In the genomic region with DNA sequence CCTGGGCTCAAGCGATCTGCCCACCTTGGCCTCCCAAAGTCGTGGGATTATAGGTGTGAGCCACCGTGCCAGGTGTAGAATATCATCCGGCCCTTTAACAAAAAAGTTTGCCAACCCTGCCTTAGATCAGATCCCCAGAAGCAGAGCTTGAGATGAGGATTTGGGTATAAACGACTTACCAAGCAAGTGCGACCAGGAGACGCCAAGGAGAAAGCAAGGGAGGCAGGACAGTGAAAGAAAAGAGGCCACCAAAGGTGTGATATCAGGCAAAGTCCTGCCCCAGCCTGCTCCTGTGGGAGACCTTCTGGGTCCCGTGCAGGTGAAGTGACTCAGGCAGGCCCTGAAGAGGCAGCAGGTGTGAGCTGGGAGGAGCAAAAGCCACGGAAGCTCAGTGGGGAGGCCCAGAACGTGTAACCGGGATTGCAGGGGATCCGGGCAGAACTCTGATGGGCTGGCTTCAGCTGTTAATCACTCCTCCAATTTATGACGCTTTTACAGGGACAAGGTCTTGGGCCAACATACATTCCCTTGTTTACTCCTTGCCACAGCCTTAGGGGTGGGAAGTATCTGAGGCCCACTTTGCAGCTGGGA, we compare ENCODE assay signal across 32 cellular contexts. TPM values are rescaled to one million over a fixed set of nuclear protein-coding genes. Genes with fewer than 3 reads are reported as not detected.
DNase-seq lines count a peak whose midpoint lies in the region; ATAC-seq and TF ChIP-seq lines count a peak whose summit lies in the region.
"Had no signal": no experiment of that assay in that cellular context is flagged by ENCODE, and none has a peak within 500 bp of the region (broad histone marks: within the 10 kb centered on the region; RNA-seq: fewer than 3 reads in every experiment).

No MANE protein-coding gene starts in this region.

- DNase-seq in mammary epithelial cell (peak; percentile 51), MCF 10A (ENCODE audit: unreplicated experiment) (no peak), NCI-H2171 treated with DMSO at 0.1 percent for 48 hours (lab: John Stamatoyannopoulos, UW) (peak; percentile 50), coronary artery (ENCODE audit: low spot score) (peak; percentile 11), NK-92 (lab: John Stamatoyannopoulos, UW; ENCODE audit: unreplicated experiment) (no peak), omental fat pad (ENCODE audit: low spot score) (no peak), NCI-H526 treated with DMSO at 0.1 percent for 48 hours (lab: John Stamatoyannopoulos, UW) (no peak)
- DNase-seq in central memory CD4-positive, alpha-beta T cell: no peak
- DNase-seq: activated CD4-positive, alpha-beta T cell treated with anti-CD3 and anti-CD28 coated beads for 36 hours; activated gamma-delta T cell treated with Interleukin-2 at 50 U/mL for 16 hours; activated T-cell treated with anti-CD3 and anti-CD28 coated beads, Interleukin-2, amount 50 U/mL, for 1 hour; CD8-positive, alpha-beta memory T cell; effector CD8-positive, alpha-beta T cell; esophagus squamous epithelium; gastrocnemius medialis; GM23248; hippocampal formation; left lung; naive thymus-derived CD4-positive, alpha-beta T cell; NCI-H1048; NCI-H226; pancreas; right cardiac atrium; stimulated activated CD4-positive, alpha-beta T cell treated with anti-CD3 and anti-CD28 coated beads, Interleukin-4, amount 100 ng/mL, for 1 hour; upper lobe of right lung had no signal

- no peak overlapping the region for H3K4me2 ChIP-seq in mammary epithelial cell (ENCODE audit: insufficient read depth, low read depth, low read length)
- H3K4me2 ChIP-seq: A549 had no signal

- H3K4me1 Mint-ChIP-seq in MCF 10A (ENCODE audit: insufficient read depth, unreplicated experiment): peaks cover 6% of the 10 kb centered on the region
- H3K4me1 Mint-ChIP-seq: activated CD4-positive, alpha-beta T cell treated with anti-CD3 and anti-CD28 coated beads for 36 hours; CD8-positive, alpha-beta memory T cell; mesothelial cell of epicardium; naive thymus-derived CD4-positive, alpha-beta T cell; stimulated activated memory B cell treated with anti-CD40 and anti-IgM and Interleukin-4, amounts not matched to agents 10 μg/mL and 1 μg/mL and 100 μg/mL, for 72 hours had no signal

- in situ Hi-C loops in mammary epithelial cell (cut with MboI; ENCODE audit: low sequenced_read_pairs in 2 of 2): no loop called here

- H3K9ac ChIP-seq in mammary epithelial cell (ENCODE audit: insufficient read depth, low read length): no peak overlapping the region
- H3K9ac ChIP-seq: GM23248 had no signal

- no peak overlapping the region for H3K4me3 Mint-ChIP-seq in MCF 10A (ENCODE audit: unreplicated experiment)
- H3K4me3 Mint-ChIP-seq: activated CD4-positive, alpha-beta T cell treated with anti-CD3 and anti-CD28 coated beads for 36 hours; brain; CD8-positive, alpha-beta memory T cell; mesothelial cell of epicardium; naive thymus-derived CD4-positive, alpha-beta T cell; stimulated activated memory B cell treated with anti-CD40 and anti-IgM and Interleukin-4, amounts not matched to agents 10 μg/mL and 1 μg/mL and 100 μg/mL, for 72 hours had no signal

- H3K36me3 Mint-ChIP-seq in MCF 10A (ENCODE audit: insufficient read depth, unreplicated experiment): no peaks in the 10 kb centered on the region
- H3K36me3 Mint-ChIP-seq: brain; CD8-positive, alpha-beta memory T cell; mesothelial cell of epicardium; naive thymus-derived CD4-positive, alpha-beta T cell; stimulated activated memory B cell treated with anti-CD40 and anti-IgM and Interleukin-4, amounts not matched to agents 10 μg/mL and 1 μg/mL and 100 μg/mL, for 72 hours had no signal

- no peak overlapping the region for H3K4me3 ChIP-seq in mammary epithelial cell (replicated peaks in 1 of 3; ENCODE audit: insufficient read depth in 1 of 3, low read depth in 2 of 3, low read length in 3 of 3)
- H3K4me3 ChIP-seq in coronary artery: no peak overlapping the region
- H3K4me3 ChIP-seq: A549, esophagus squamous epithelium, gastrocnemius medialis, GM23248, left lung, pancreas, SJSA1, upper lobe of right lung had no signal

- no peak for ATAC-seq in omental fat pad (ENCODE audit: low FRiP score)
- ATAC-seq: A549; activated CD4-positive, alpha-beta T cell treated with anti-CD3 and anti-CD28 coated beads for 36 hours; gastrocnemius medialis; HepG2; left lung; naive thymus-derived CD4-positive, alpha-beta T cell; pancreas; right cardiac atrium; stimulated activated memory B cell treated with anti-CD40 and anti-IgM and Interleukin-4, amounts not matched to agents 10 μg/mL and 1 μg/mL and 100 μg/mL, for 72 hours; upper lobe of right lung had no signal

- no peaks in the 10 kb centered on the region for H3K79me2 ChIP-seq in mammary epithelial cell (ENCODE audit: insufficient read depth, low read length)

- no peak overlapping the region for H2AFZ ChIP-seq in mammary epithelial cell (ENCODE audit: low read depth, low read length)
- H2AFZ ChIP-seq: GM23248 had no signal

- intact Hi-C loops in mammary epithelial cell (cut with micrococcal nuclease): no loop called here
- intact Hi-C loops in MCF 10A (cut with micrococcal nuclease): no loop called here

- POLR2A ChIA-PET in MCF 10A (lab: Yijun Ruan, JAX): no interaction called here

- no peaks in the 10 kb centered on the region for H4K20me1 ChIP-seq in mammary epithelial cell (ENCODE audit: insufficient read depth, low read length)

- peaks cover 11% of the 10 kb centered on the region for H3K27me3 Mint-ChIP-seq in MCF 10A (ENCODE audit: insufficient read depth, unreplicated experiment)

- dilution Hi-C loops in mammary epithelial cell (cut with HindIII; ENCODE audit: low sequenced_read_pairs): no loop called here

- H3K27ac ChIP-seq in mammary epithelial cell (ENCODE audit: insufficient read depth, low read depth, low read length): no peak overlapping the region
- H3K27ac ChIP-seq in coronary artery: no peak overlapping the region
- H3K27ac ChIP-seq: A549, esophagus squamous epithelium, gastrocnemius medialis, GM23248, left lung, pancreas, SJSA1, upper lobe of right lung had no signal

- no peak overlapping the region for H3K27ac Mint-ChIP-seq in MCF 10A (ENCODE audit: low read depth, unreplicated experiment)
- H3K27ac Mint-ChIP-seq: activated CD4-positive, alpha-beta T cell treated with anti-CD3 and anti-CD28 coated beads for 36 hours; brain; mesothelial cell of epicardium; naive thymus-derived CD4-positive, alpha-beta T cell; stimulated activated memory B cell treated with anti-CD40 and anti-IgM and Interleukin-4, amounts not matched to agents 10 μg/mL and 1 μg/mL and 100 μg/mL, for 72 hours had no signal

- BruUV-seq in mammary epithelial cell (replicated peaks; lab: Mats Ljungman, UMichigan) (no TSS peak), MCF 10A (replicated peaks; lab: Mats Ljungman, UMichigan) (no TSS peak)

- no peaks in the 10 kb centered on the region for H3K9me3 Mint-ChIP-seq in MCF 10A (ENCODE audit: unreplicated experiment)
- H3K9me3 Mint-ChIP-seq: CD8-positive, alpha-beta memory T cell; mesothelial cell of epicardium; naive thymus-derived CD4-positive, alpha-beta T cell had no signal

- no peaks in the 10 kb centered on the region for H3K27me3 ChIP-seq in mammary epithelial cell (ENCODE audit: insufficient read depth, low read length)
- H3K27me3 ChIP-seq: pancreas, SJSA1 had no signal

- CTCF ChIA-PET in mammary epithelial cell (lab: Charles Lee; ENCODE audit: low non-redundant PET) (interaction anchor here (0.7 to 1.1 kb wide), 2 partner anchors 33 to 47 kb away, joined by 3 to 6 read pairs; no protein-coding TSS in a partner anchor), MCF 10A (lab: Yijun Ruan, JAX) (interaction anchor here (0.6 to 5.9 kb wide), 3 partner anchors 12 to 19 kb away, joined by 3 to 36 read pairs (median 3); partner anchors contain the start of gene CALB2)

- 59% methylated on average over 13 of the region's 13 CpGs for WGBS in mammary epithelial cell (ENCODE audit: low coverage, missing lambda C conversion rate)

- TF ChIP-seq CTCF in mammary epithelial cell (conservative IDR thresholded peaks at IDR 0.05 in 1 of 2, IDR thresholded peaks at IDR 0.05 in 1 of 2; ENCODE audit: extremely low read depth in 1 of 2, insufficient read depth in 1 of 2, low read depth in 1 of 2, low read length in 2 of 2) (no peak), MCF 10A (IDR thresholded peaks at IDR 0.05; ENCODE audit: unreplicated experiment) (no peak), coronary artery (IDR thresholded peaks at IDR 0.05) (no peak), omental fat pad (IDR thresholded peaks at IDR 0.05) (no peak)

- no peaks in the 10 kb centered on the region for H3K9me3 ChIP-seq in mammary epithelial cell (replicated peaks; ENCODE audit: insufficient read depth, low read length)
- H3K9me3 ChIP-seq: A549, esophagus squamous epithelium, gastrocnemius medialis, left lung, pancreas, SJSA1, upper lobe of right lung had no signal

- H3K4me1 ChIP-seq in mammary epithelial cell (ENCODE audit: insufficient read depth, low read length): peaks cover 6% of the 10 kb centered on the region
- H3K4me1 ChIP-seq: A549, esophagus squamous epithelium, gastrocnemius medialis, left lung, pancreas, SJSA1, upper lobe of right lung had no signal

- no peaks in the 10 kb centered on the region for H3K36me3 ChIP-seq in mammary epithelial cell (ENCODE audit: insufficient read depth, low read length)
- H3K36me3 ChIP-seq: esophagus squamous epithelium, gastrocnemius medialis, left lung, pancreas, SJSA1, upper lobe of right lung had no signal

RNA-seq across cellular contexts. Expression of gene CALB2, which starts 14.1 kb away (rescaled TPM):
- total RNA-seq in mammary epithelial cell: 10 to 100 TPM in 1 of 2 donors, 1 to 10 TPM in 1; 1.5 to 16.7 TPM
- 2.6 TPM for polyA plus RNA-seq in mammary epithelial cell
- not detected for polyA minus RNA-seq in mammary epithelial cell
- total RNA-seq in MCF 10A (2022): 0.23 TPM in 1 of 2 replicates, not detected in the other
- 100 to 1,000 TPM in 2 of 4 donors, 10 to 100 TPM in 2; 15.0 to 148 (median 105) TPM for total RNA-seq in omental fat pad
- total RNA-seq: activated CD4-positive, alpha-beta T cell treated with anti-CD3 and anti-CD28 coated beads for 36 hours; CD8-positive, alpha-beta memory T cell; naive thymus-derived CD4-positive, alpha-beta T cell; T-helper 1 cell treated with Interleukin-12 subunit alpha and Interleukin-12 subunit beta and Interleukin-4 antibody, amounts not matched to agents 30 ng/mL and 1 ng/mL, for 36 hours had no signal
- polyA plus RNA-seq: CD8-positive, alpha-beta memory T cell; naive thymus-derived CD4-positive, alpha-beta T cell had no signal

RNA-seq across cellular contexts. Expression of gene CMTR2, which starts 55.2 kb away (rescaled TPM):
- total RNA-seq in mammary epithelial cell (10 to 100 TPM; 24.1 to 36.5 TPM), MCF 10A (2022) (25.6 and 27.7 TPM in 2 replicates), omental fat pad (10 to 100 TPM; 16.9 to 29.5 (median 21.5) TPM)
- polyA plus RNA-seq in mammary epithelial cell: 11.3 TPM
- 7.9 TPM for polyA minus RNA-seq in mammary epithelial cell

Comparison
In these comparisons a context has a peak if more than half of its experiments do, and no peak if none do; other contexts are left out.
1. DNase-seq: peak in mammary epithelial cell (single experiment), NCI-H2171 treated with DMSO at 0.1 percent for 48 hours (single experiment) and coronary artery (single experiment); none in MCF 10A (single experiment), central memory CD4-positive, alpha-beta T cell (single experiment), NK-92 (single experiment), omental fat pad (single experiment) and NCI-H526 treated with DMSO at 0.1 percent for 48 hours (single experiment).